Comparison of ENCODE assay signal across 1 cellular context in genomic region chr16:66905633-66906539, GRCh38.
TF ChIP-seq lines count a peak whose summit lies in the region.

No MANE protein-coding gene starts in this region.

TF ChIP-seq in K562, 482 proteins besides CTCF, POLR2A, EP300 and RAD21 (continued from another document and continues in another):
- no peak for TF ChIP-seq ZNF507 (tag; conservative IDR thresholded peaks at IDR 0.05)
- TF ChIP-seq ZNF740 (CRISPR knock-in tag; IDR thresholded peaks at IDR 0.05) = no peak
- no peak for TF ChIP-seq ZNF740 (tag; IDR thresholded peaks at IDR 0.05)
- TF ChIP-seq DPF2 (IDR thresholded peaks at IDR 0.05) = peak; percentile 38; the same call in 1 of the 2 replicates
- 0 out of 2 replicates have a peak, but pooled peaks have one; percentile 7 for TF ChIP-seq EHMT2 (IDR thresholded peaks at IDR 0.05)
- TF ChIP-seq HDAC8 (tag; IDR thresholded peaks at IDR 0.05) = no peak
- TF ChIP-seq TAF7 (tag; IDR thresholded peaks at IDR 0.05) = no peak
- peak; percentile 69 for TF ChIP-seq PKNOX1 (IDR thresholded peaks at IDR 0.05)
- TF ChIP-seq SPI1 (IDR thresholded peaks at IDR 0.05; ENCODE audit: borderline replicate concordance, low read depth, low read length) = 0 out of 2 replicates have a peak, but pooled peaks have one; percentile 23
- no peak for TF ChIP-seq NFXL1 (CRISPR knock-in tag; IDR thresholded peaks at IDR 0.05)
- no peak for TF ChIP-seq PRDM10 (IDR thresholded peaks at IDR 0.05; ENCODE audit: partially characterized antibody)
- no peak for TF ChIP-seq DDX20 (tag; IDR thresholded peaks at IDR 0.05; ENCODE audit: low read depth)
- no peak for TF ChIP-seq ZNF589 (CRISPR knock-in tag; IDR thresholded peaks at IDR 0.05; ENCODE audit: low read depth)
- TF ChIP-seq ZNF609 (CRISPR knock-in tag; IDR thresholded peaks at IDR 0.05; ENCODE audit: borderline replicate concordance) = no peak
- no peak for TF ChIP-seq PTRF (tag; IDR thresholded peaks at IDR 0.05)
- no peak for TF ChIP-seq ZNF444 (CRISPR knock-in tag; IDR thresholded peaks at IDR 0.05)
- TF ChIP-seq ZFX (CRISPR knock-in tag; IDR thresholded peaks at IDR 0.05) = peak; percentile 75
- peak; percentile 17; the same call in 1 of the 2 replicates for TF ChIP-seq MAX (CRISPR knock-in tag; IDR thresholded peaks at IDR 0.05)
- TF ChIP-seq FOXJ3 (CRISPR knock-in tag; IDR thresholded peaks at IDR 0.05) = no peak
- 0 out of 2 replicates have a peak, but pooled peaks have one; percentile 28 for TF ChIP-seq CTBP1 (IDR thresholded peaks at IDR 0.05; ENCODE audit: borderline replicate concordance)
- TF ChIP-seq MAZ (CRISPR knock-in tag; conservative IDR thresholded peaks at IDR 0.05 in 1 of 2, IDR thresholded peaks at IDR 0.05 in 1 of 2) = peak in 1 of 2 experiments; percentile 68; a peak in 1 of 4 replicates
- TF ChIP-seq ZBTB49 (CRISPR knock-in tag; IDR thresholded peaks at IDR 0.05; ENCODE audit: borderline replicate concordance) = no peak
- TF ChIP-seq NRF1 (conservative IDR thresholded peaks at IDR 0.05 in 1 of 2, IDR thresholded peaks at IDR 0.05 in 1 of 2) = peak in 1 of 2 experiments; percentile 29; a peak in 1 of 4 replicates
- no peak for TF ChIP-seq PURB (CRISPR knock-in tag; IDR thresholded peaks at IDR 0.05; ENCODE audit: low read depth)
- peak; percentile 31 for TF ChIP-seq RBBP5 (IDR thresholded peaks at IDR 0.05; ENCODE audit: borderline replicate concordance, insufficient read depth, low read length, poor library complexity, severe bottlenecking)
- no peak for TF ChIP-seq E2F1 (CRISPR knock-in tag; IDR thresholded peaks at IDR 0.05)
- TF ChIP-seq POLR3G (IDR thresholded peaks at IDR 0.05; ENCODE audit: extremely low read depth, insufficient read length, insufficient replicate concordance) = no peak
- TF ChIP-seq ZNF75A (CRISPR knock-in tag; IDR thresholded peaks at IDR 0.05) = no peak
- no peak for TF ChIP-seq DNMT1 (IDR thresholded peaks at IDR 0.05)
- TF ChIP-seq CBX1 (IDR thresholded peaks at IDR 0.05; ENCODE audit: low read depth) = no peak
- TF ChIP-seq SMAD3 (CRISPR knock-in tag; conservative IDR thresholded peaks at IDR 0.05) = no peak
- TF ChIP-seq DMBX1 (CRISPR knock-in tag; IDR thresholded peaks at IDR 0.05; ENCODE audit: borderline replicate concordance) = no peak
- TF ChIP-seq TAF1 (IDR thresholded peaks at IDR 0.05; ENCODE audit: control insufficient read depth, extremely low read depth, insufficient read depth, low read length, severe bottlenecking) = no peak
- TF ChIP-seq TSHZ1 (CRISPR knock-in tag; IDR thresholded peaks at IDR 0.05) = no peak
- TF ChIP-seq KAT2B (IDR thresholded peaks at IDR 0.05; ENCODE audit: low read depth, low read length) = no peak
- TF ChIP-seq SMC3 (conservative IDR thresholded peaks at IDR 0.05; ENCODE audit: insufficient read depth, low read depth, low read length) = no peak
- TF ChIP-seq ZFP1 (CRISPR knock-in tag; IDR thresholded peaks at IDR 0.05) = no peak
- no peak for TF ChIP-seq ZNF395 (CRISPR knock-in tag; IDR thresholded peaks at IDR 0.05)
- TF ChIP-seq KAT7 (CRISPR knock-in tag; IDR thresholded peaks at IDR 0.05; ENCODE audit: borderline replicate concordance) = no peak
- TF ChIP-seq ZNF140 (CRISPR knock-in tag; IDR thresholded peaks at IDR 0.05) = no peak
- no peak for TF ChIP-seq XRCC3 (IDR thresholded peaks at IDR 0.05)
